In the genomic region with DNA sequence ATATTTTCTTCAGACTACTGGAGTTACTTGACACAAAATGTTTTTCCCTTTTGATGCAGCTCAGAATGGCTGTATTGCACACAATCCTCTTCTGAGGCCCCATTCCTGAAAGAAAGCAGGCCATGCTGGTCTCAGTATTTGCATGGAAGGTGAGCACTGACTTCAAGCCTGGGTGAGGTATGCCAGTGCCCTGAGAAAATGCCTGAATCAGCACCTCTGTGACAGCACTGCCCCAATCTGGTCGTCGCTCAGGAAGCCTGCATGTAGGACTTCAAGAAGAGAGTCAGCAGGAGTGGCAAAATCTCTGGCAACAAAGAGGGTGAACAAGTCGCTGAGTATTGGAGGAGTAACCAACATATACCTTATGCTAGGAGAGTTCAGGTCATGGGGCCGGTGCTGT, we compare ENCODE assay signal across 3 cellular contexts.
TF ChIP-seq lines count a peak whose summit lies in the region.

No MANE protein-coding gene starts in this region.

TF ChIP-seq in A549, 52 proteins besides CTCF, POLR2A, EP300 and RAD21:
- TF ChIP-seq REST (IDR thresholded peaks at IDR 0.05): no peak
- TF ChIP-seq MAFK (IDR thresholded peaks at IDR 0.05; ENCODE audit: partially characterized antibody): peak; percentile 19

TF ChIP-seq in K562, 482 proteins besides CTCF, POLR2A, EP300 and RAD21:
- TF ChIP-seq ZNF224 (CRISPR knock-in tag; IDR thresholded peaks at IDR 0.05): no peak
- TF ChIP-seq ZNF316 (IDR thresholded peaks at IDR 0.05): 0 out of 2 replicates have a peak, but pooled peaks have one; percentile 6
- no peak for TF ChIP-seq ZNF232 (CRISPR knock-in tag; IDR thresholded peaks at IDR 0.05)

TF ChIP-seq in H1, 55 proteins besides CTCF, POLR2A, EP300 and RAD21:
- TF ChIP-seq MAFK (IDR thresholded peaks at IDR 0.05; ENCODE audit: low read depth, low read length) (peak; percentile 54; the same call in 1 of the 2 replicates), KDM5A (IDR thresholded peaks at IDR 0.05; ENCODE audit: low read length) (no peak), ZNF274 (IDR thresholded peaks at IDR 0.05; ENCODE audit: borderline replicate concordance, extremely low read depth, low read length) (no peak), SIRT6 (IDR thresholded peaks at IDR 0.05; ENCODE audit: low read length) (no peak), SIX5 (IDR thresholded peaks at IDR 0.05; ENCODE audit: low read depth, low read length) (no peak), MAX (IDR thresholded peaks at IDR 0.05) (no peak), ASH2L (IDR thresholded peaks at IDR 0.05; ENCODE audit: low read length) (no peak), RBBP5 (IDR thresholded peaks at IDR 0.05; ENCODE audit: borderline replicate concordance, low read depth, low read length) (no peak)
